23 cellular contexts compared by ENCODE assay signal in genomic region chr7:143931739-143932138, GRCh38. TPM values are rescaled to one million over a fixed set of nuclear protein-coding genes. Genes with fewer than 3 reads are reported as not detected.
"Had no signal": no experiment of that assay in that cellular context is flagged by ENCODE, and none has a peak within 500 bp of the region (broad histone marks: within the 10 kb centered on the region; RNA-seq: fewer than 3 reads in every experiment).

No MANE protein-coding gene starts in this region.

- DNase-seq: activated CD4-positive, alpha-beta memory T cell treated with anti-CD3 and anti-CD28 coated beads, Interleukin-2, amount 10 ng/mL, durations not matched to agents 7 days and 5 days; activated CD4-positive, alpha-beta T cell treated with anti-CD3 and anti-CD28 coated beads for 36 hours; activated CD8-positive, alpha-beta memory T cell treated with anti-CD3 and anti-CD28 coated beads, Interleukin-2, amount 50 U/mL, for 4 hours; activated naive CD4-positive, alpha-beta T cell treated with anti-CD3 and anti-CD28 coated beads, Interleukin-2, amount 10 ng/mL, durations not matched to agents 7 days and 5 days; amniotic stem cell; body of pancreas; central memory CD4-positive, alpha-beta T cell; cortex of kidney; foreskin keratinocyte; immature natural killer cell; left cardiac atrium; lower lobe of right lung; midbrain; naive thymus-derived CD8-positive, alpha-beta T cell; stimulated activated CD4-positive, alpha-beta T cell treated with anti-CD3 and anti-CD28 coated beads, Interleukin-4, amount 100 ng/mL, for 4 hours; stimulated activated naive CD8-positive, alpha-beta T cell treated with anti-CD3 and anti-CD28 coated beads, Interleukin-15, amount 100 ng/mL, for 72 hours; T1000; testis; upper lobe of right lung; WERI-Rb-1 had no signal

- H3K4me1 ChIP-seq: body of pancreas, foreskin keratinocyte, lower lobe of right lung, testis, upper lobe of right lung had no signal

- H3K27ac Mint-ChIP-seq: activated CD4-positive, alpha-beta memory T cell treated with anti-CD3 and anti-CD28 coated beads, Interleukin-2, amount 10 ng/mL, durations not matched to agents 7 days and 5 days; activated CD4-positive, alpha-beta T cell treated with anti-CD3 and anti-CD28 coated beads for 36 hours; activated naive CD4-positive, alpha-beta T cell treated with anti-CD3 and anti-CD28 coated beads, Interleukin-2, amount 10 ng/mL, durations not matched to agents 7 days and 5 days; activated T-helper 1 cell treated with anti-CD3 and anti-CD28 coated beads, Interleukin-12 subunit alpha, Interleukin-12 subunit beta, Interleukin-2, Interleukin-4 antibody, amounts not matched to agents 30 ng/mL and 10 ng/mL and 1 ng/mL, durations not matched to agents 14 hours and 24 hours and 36 hours; immature natural killer cell; naive thymus-derived CD8-positive, alpha-beta T cell; stimulated activated naive CD8-positive, alpha-beta T cell treated with anti-CD3 and anti-CD28 coated beads, Interleukin-15, amount 100 ng/mL, for 72 hours had no signal

- H3K27me3 ChIP-seq: body of pancreas, foreskin keratinocyte, testis, upper lobe of right lung had no signal

- H3K27ac ChIP-seq: body of pancreas, foreskin keratinocyte, lower lobe of right lung, testis, upper lobe of right lung, WERI-Rb-1 had no signal

- ATAC-seq: activated CD4-positive, alpha-beta T cell treated with anti-CD3 and anti-CD28 coated beads for 36 hours; body of pancreas; foreskin keratinocyte; left cardiac atrium; lower lobe of right lung; naive thymus-derived CD8-positive, alpha-beta T cell; stimulated activated naive CD8-positive, alpha-beta T cell treated with anti-CD3 and anti-CD28 coated beads, Interleukin-15, amount 100 ng/mL, for 72 hours; upper lobe of right lung had no signal

- H3K4me1 Mint-ChIP-seq: immature natural killer cell; naive thymus-derived CD8-positive, alpha-beta T cell had no signal

- H3K36me3 ChIP-seq: lower lobe of right lung, upper lobe of right lung, WERI-Rb-1 had no signal

- H3K9me3 ChIP-seq: body of pancreas, lower lobe of right lung, testis, upper lobe of right lung had no signal

- H3K9me3 Mint-ChIP-seq: activated CD4-positive, alpha-beta memory T cell treated with anti-CD3 and anti-CD28 coated beads, Interleukin-2, amount 10 ng/mL, durations not matched to agents 7 days and 5 days; activated naive CD4-positive, alpha-beta T cell treated with anti-CD3 and anti-CD28 coated beads, Interleukin-2, amount 10 ng/mL, durations not matched to agents 7 days and 5 days had no signal

- H3K36me3 Mint-ChIP-seq: activated naive CD4-positive, alpha-beta T cell treated with anti-CD3 and anti-CD28 coated beads, Interleukin-2, amount 10 ng/mL, durations not matched to agents 7 days and 5 days; immature natural killer cell had no signal

- H3K4me3 ChIP-seq: body of pancreas, lower lobe of right lung, testis, upper lobe of right lung had no signal

- H3K27me3 Mint-ChIP-seq: activated CD4-positive, alpha-beta memory T cell treated with anti-CD3 and anti-CD28 coated beads, Interleukin-2, amount 10 ng/mL, durations not matched to agents 7 days and 5 days had no signal

- H3K4me3 Mint-ChIP-seq: activated CD4-positive, alpha-beta memory T cell treated with anti-CD3 and anti-CD28 coated beads, Interleukin-2, amount 10 ng/mL, durations not matched to agents 7 days and 5 days; activated CD4-positive, alpha-beta T cell treated with anti-CD3 and anti-CD28 coated beads for 36 hours; activated naive CD4-positive, alpha-beta T cell treated with anti-CD3 and anti-CD28 coated beads, Interleukin-2, amount 10 ng/mL, durations not matched to agents 7 days and 5 days; activated T-helper 1 cell treated with anti-CD3 and anti-CD28 coated beads, Interleukin-12 subunit alpha, Interleukin-12 subunit beta, Interleukin-2, Interleukin-4 antibody, amounts not matched to agents 30 ng/mL and 10 ng/mL and 1 ng/mL, durations not matched to agents 14 hours and 24 hours and 36 hours; immature natural killer cell; naive thymus-derived CD8-positive, alpha-beta T cell; stimulated activated naive CD8-positive, alpha-beta T cell treated with anti-CD3 and anti-CD28 coated beads, Interleukin-15, amount 100 ng/mL, for 72 hours had no signal

RNA-seq across cellular contexts. Expression of gene OR2F2, which starts 3.3 kb away (rescaled TPM):
- total RNA-seq: activated CD4-positive, alpha-beta memory T cell treated with anti-CD3 and anti-CD28 coated beads, Interleukin-2, amount 10 ng/mL, durations not matched to agents 7 days and 5 days; activated CD4-positive, alpha-beta T cell treated with anti-CD3 and anti-CD28 coated beads for 36 hours; activated T-helper 1 cell treated with anti-CD3 and anti-CD28 coated beads, Interleukin-12 subunit alpha, Interleukin-12 subunit beta, Interleukin-2, Interleukin-4 antibody, amounts not matched to agents 30 ng/mL and 10 ng/mL and 1 ng/mL, durations not matched to agents 14 hours and 24 hours and 36 hours; body of pancreas; epithelial cell of proximal tubule; foreskin keratinocyte; left cardiac atrium; lower lobe of right lung; naive thymus-derived CD8-positive, alpha-beta T cell; osteoblast; upper lobe of right lung had no signal
- polyA plus RNA-seq: foreskin keratinocyte; immature natural killer cell; naive thymus-derived CD8-positive, alpha-beta T cell had no signal

RNA-seq across cellular contexts. Expression of gene OR2F1, which starts 22.9 kb away (rescaled TPM):
- total RNA-seq: activated CD4-positive, alpha-beta memory T cell treated with anti-CD3 and anti-CD28 coated beads, Interleukin-2, amount 10 ng/mL, durations not matched to agents 7 days and 5 days; activated CD4-positive, alpha-beta T cell treated with anti-CD3 and anti-CD28 coated beads for 36 hours; activated T-helper 1 cell treated with anti-CD3 and anti-CD28 coated beads, Interleukin-12 subunit alpha, Interleukin-12 subunit beta, Interleukin-2, Interleukin-4 antibody, amounts not matched to agents 30 ng/mL and 10 ng/mL and 1 ng/mL, durations not matched to agents 14 hours and 24 hours and 36 hours; body of pancreas; epithelial cell of proximal tubule; foreskin keratinocyte; left cardiac atrium; lower lobe of right lung; naive thymus-derived CD8-positive, alpha-beta T cell; upper lobe of right lung had no signal
- polyA plus RNA-seq: foreskin keratinocyte; immature natural killer cell; naive thymus-derived CD8-positive, alpha-beta T cell had no signal
